In the genomic region with DNA sequence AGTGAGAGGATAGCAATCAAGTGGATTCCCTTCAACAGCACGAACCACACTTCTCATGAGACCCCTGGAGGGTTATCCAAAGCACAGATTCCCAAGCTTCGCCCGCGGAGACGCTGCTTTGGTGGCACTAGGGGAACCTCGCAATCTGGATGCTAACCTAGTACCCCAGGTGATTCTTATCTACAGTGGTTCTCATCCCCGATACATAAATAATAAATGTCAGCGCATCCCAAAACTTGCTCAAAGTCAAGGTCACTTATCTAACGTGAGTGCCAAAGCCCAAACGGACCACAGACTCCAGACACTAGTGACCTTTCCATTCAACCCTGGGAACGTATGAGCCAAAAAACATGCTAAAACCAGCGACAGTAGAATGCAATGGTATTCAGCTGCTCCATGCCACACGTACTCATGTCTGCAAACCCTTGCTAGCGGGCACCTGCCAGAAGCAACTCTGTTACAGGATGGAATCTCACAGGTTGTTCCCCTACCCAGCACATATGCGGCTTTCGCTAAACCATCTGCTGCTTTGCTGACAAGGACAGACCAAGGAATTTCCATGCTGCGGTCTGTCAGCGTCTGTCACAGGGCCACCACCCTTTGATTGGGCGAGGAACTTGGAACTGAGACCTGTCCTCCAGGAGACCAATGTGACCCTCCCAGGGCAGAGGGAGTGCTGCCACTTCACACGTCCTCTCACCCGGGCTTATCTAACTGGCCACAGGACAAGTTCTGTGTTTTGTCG, we compare ENCODE assay signal across 16 cellular contexts. TPM values are rescaled to one million over a fixed set of nuclear protein-coding genes. Genes with fewer than 3 reads are reported as not detected.
DNase-seq lines count a peak whose midpoint lies in the region; ATAC-seq and TF ChIP-seq lines count a peak whose summit lies in the region.
"Had no signal": no experiment of that assay in that cellular context is flagged by ENCODE, and none has a peak within 500 bp of the region (broad histone marks: within the 10 kb centered on the region; RNA-seq: fewer than 3 reads in every experiment).

No MANE protein-coding gene starts in this region.

- peaks cover 17% of the 10 kb centered on the region for H3K4me1 ChIP-seq in lower lobe of right lung

- H3K27ac Mint-ChIP-seq in IgD-negative memory B cell: peak overlapping the region; percentile 3 to 95 (median 63)
- H3K27ac Mint-ChIP-seq: activated naive CD8-positive, alpha-beta T cell treated with anti-CD3 and anti-CD28 coated beads for 36 hours; activated T-cell treated with anti-CD3 and anti-CD28 coated beads, Interleukin-2, amount 50 U/mL, for 72 hours had no signal

- H3K9me3 Mint-ChIP-seq in IgD-negative memory B cell: peaks cover 0 to 8% (median 3%) of the 10 kb centered on the region in 3 donors
- H3K9me3 Mint-ChIP-seq: activated naive CD8-positive, alpha-beta T cell treated with anti-CD3 and anti-CD28 coated beads for 36 hours; activated T-cell treated with anti-CD3 and anti-CD28 coated beads, Interleukin-2, amount 50 U/mL, for 72 hours had no signal

- peak; percentile 57 for DNase-seq in cerebellar cortex (ENCODE audit: low spot score)
- no peak for DNase-seq in lower lobe of right lung
- no peak for DNase-seq in activated T-cell treated with anti-CD3 and anti-CD28 coated beads, Interleukin-2, amount 50 U/mL, for 1 hour
- no peak for DNase-seq in stimulated activated CD4-positive, alpha-beta T cell treated with anti-CD3 and anti-CD28 coated beads, Interleukin-2, amount 100 ng/mL, for 48 hours
- DNase-seq: NCI-H2081, NCI-H69, PC-3 had no signal

- intact Hi-C loops in lower lobe of right lung (cut with DNase I): no loop called here

- peak overlapping the region in 1 of 4 donors; percentile 51 for H3K4me3 Mint-ChIP-seq in IgD-negative memory B cell
- H3K4me3 Mint-ChIP-seq: activated naive CD8-positive, alpha-beta T cell treated with anti-CD3 and anti-CD28 coated beads for 36 hours; activated T-cell treated with anti-CD3 and anti-CD28 coated beads, Interleukin-2, amount 50 U/mL, for 72 hours had no signal

- no peaks in the 10 kb centered on the region for H3K36me3 ChIP-seq in lower lobe of right lung
- H3K36me3 ChIP-seq: brain microvascular endothelial cell, esophagus squamous epithelium, tibial nerve had no signal

- peaks cover 3% of the 10 kb centered on the region for H3K36me3 Mint-ChIP-seq in IgD-negative memory B cell
- H3K36me3 Mint-ChIP-seq: activated naive CD8-positive, alpha-beta T cell treated with anti-CD3 and anti-CD28 coated beads for 36 hours had no signal

- H3K27me3 Mint-ChIP-seq in IgD-negative memory B cell: no peaks in the 10 kb centered on the region
- H3K27me3 Mint-ChIP-seq: activated naive CD8-positive, alpha-beta T cell treated with anti-CD3 and anti-CD28 coated beads for 36 hours had no signal

- H3K4me1 Mint-ChIP-seq in IgD-negative memory B cell: peaks cover 0 to 12% (median 0%) of the 10 kb centered on the region in 3 donors

- TF ChIP-seq CTCF in lower lobe of right lung (IDR thresholded peaks at IDR 0.05): no peak

- ATAC-seq in lower lobe of right lung (no peak), GM19397 (IDR thresholded peaks at IDR 0.05; ENCODE audit: unreplicated experiment) (no peak), GM19328 (IDR thresholded peaks at IDR 0.05; ENCODE audit: unreplicated experiment) (no peak)
- ATAC-seq: PC-3 had no signal

- no peaks in the 10 kb centered on the region for H3K27me3 ChIP-seq in lower lobe of right lung (ENCODE audit: low read depth)
- H3K27me3 ChIP-seq: brain microvascular endothelial cell, esophagus squamous epithelium, tibial nerve had no signal

- H3K27ac ChIP-seq in lower lobe of right lung: peak overlapping the region; percentile 51
- H3K27ac ChIP-seq: brain microvascular endothelial cell, GM23248 had no signal

- H3K4me3 ChIP-seq in lower lobe of right lung: no peak overlapping the region
- H3K4me3 ChIP-seq: esophagus squamous epithelium, GM23248, tibial nerve had no signal

- H3K9me3 ChIP-seq in lower lobe of right lung: no peaks in the 10 kb centered on the region
- H3K9me3 ChIP-seq: esophagus squamous epithelium, tibial nerve had no signal

RNA-seq across cellular contexts. Expression of gene MYLK4, which starts 16.8 kb away (rescaled TPM):
- polyA plus RNA-seq in IgD-negative memory B cell: 0.08 TPM
- total RNA-seq in lower lobe of right lung: 0.56 TPM

RNA-seq across cellular contexts. Expression of gene WRNIP1, which starts 31.3 kb away (rescaled TPM):
- polyA plus RNA-seq in IgD-negative memory B cell: 34.5 TPM
- 45.1 TPM for total RNA-seq in lower lobe of right lung
